Comparison of ENCODE assay signal across 22 cellular contexts in the genomic region with DNA sequence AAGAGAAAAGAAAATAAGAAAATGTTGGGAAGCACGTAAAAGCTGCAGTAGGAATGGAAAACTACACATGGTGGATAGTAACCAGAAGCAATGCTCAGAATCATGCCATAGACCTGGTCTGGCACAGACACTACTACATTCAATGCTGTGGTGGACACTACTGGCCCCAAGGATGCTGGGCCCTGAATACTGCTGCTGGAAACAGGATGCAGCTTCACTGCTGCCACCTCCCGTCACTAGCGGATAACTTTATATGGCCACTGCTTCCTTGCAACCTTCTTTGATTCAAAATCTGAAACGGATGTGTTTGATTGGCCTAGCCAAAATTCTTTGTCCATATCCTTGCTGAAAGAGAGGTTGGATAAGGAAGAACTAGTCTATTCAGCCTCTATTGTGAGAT. TPM values are rescaled to one million over a fixed set of nuclear protein-coding genes. Genes with fewer than 3 reads are reported as not detected.
A peak's percentile ranks its signal among the peaks of the same experiment; 100 is the strongest.
DNase-seq lines count a peak whose midpoint lies in the region; ATAC-seq and TF ChIP-seq lines count a peak whose summit lies in the region.
"Had no signal": no experiment of that assay in that cellular context is flagged by ENCODE, and none has a peak within 500 bp of the region (broad histone marks: within the 10 kb centered on the region; RNA-seq: fewer than 3 reads in every experiment).

No MANE protein-coding gene starts in this region.

- no peaks in the 10 kb centered on the region for H3K27me3 ChIP-seq in brain microvascular endothelial cell (replicated peaks)
- no peaks in the 10 kb centered on the region for H3K27me3 ChIP-seq in effector memory CD4-positive, alpha-beta T cell (replicated peaks; ENCODE audit: control insufficient read depth, insufficient read depth, low read length, poor library complexity, severe bottlenecking)
- H3K27me3 ChIP-seq: esophagus squamous epithelium, spleen had no signal

- in situ Hi-C loops in brain microvascular endothelial cell (cut with HindIII; ENCODE audit: low pct_ligation_motif_present, low sequenced_read_pairs): no loop called here

- H3K36me3 ChIP-seq in brain microvascular endothelial cell (replicated peaks): no peaks in the 10 kb centered on the region
- H3K36me3 ChIP-seq in mucosa of descending colon (ENCODE audit: low read depth): no peaks in the 10 kb centered on the region
- H3K36me3 ChIP-seq in effector memory CD4-positive, alpha-beta T cell (ENCODE audit: control insufficient read depth, insufficient read depth, low read length): no peaks in the 10 kb centered on the region
- H3K36me3 ChIP-seq: esophagus squamous epithelium, spleen had no signal

- H3K4me1 ChIP-seq in mucosa of descending colon (ENCODE audit: low read depth): no peaks in the 10 kb centered on the region
- no peaks in the 10 kb centered on the region for H3K4me1 ChIP-seq in effector memory CD4-positive, alpha-beta T cell (ENCODE audit: control insufficient read depth, insufficient read depth, low read length, poor library complexity, severe bottlenecking)

- no peaks in the 10 kb centered on the region for H3K9me3 ChIP-seq in mucosa of descending colon
- no peaks in the 10 kb centered on the region for H3K9me3 ChIP-seq in effector memory CD4-positive, alpha-beta T cell (ENCODE audit: control insufficient read depth, low read length)
- H3K9me3 ChIP-seq: esophagus squamous epithelium, spleen had no signal

- DNase-seq in AG10803 (ENCODE audit: low read depth): peak; percentile 7
- DNase-seq in HT-29 (ENCODE audit: low spot score): peak; percentile 42
- peak; percentile 18 for DNase-seq in brain microvascular endothelial cell
- DNase-seq in mucosa of descending colon: no peak
- DNase-seq in effector memory CD4-positive, alpha-beta T cell: no peak
- DNase-seq in NCI-H748 (lab: John Stamatoyannopoulos, UW; ENCODE audit: unreplicated experiment): no peak
- DNase-seq in stimulated activated naive CD4-positive, alpha-beta T cell (lab: John Stamatoyannopoulos, UW): no peak
- DNase-seq: activated CD4-positive, alpha-beta T cell treated with anti-CD3 and anti-CD28 coated beads, Interleukin-2, amount 10 ng/mL, durations not matched to agents 24 days and 14 days; activated CD8-positive, alpha-beta memory T cell treated with anti-CD3 and anti-CD28 coated beads, Interleukin-2, amount 10 ng/mL, durations not matched to agents 7 days and 5 days; CD4-positive, CD25-positive, alpha-beta regulatory T cell; effector memory CD8-positive, alpha-beta T cell; esophagus squamous epithelium; GF-D8; HCEC 1CT; kidney; mammary epithelial cell; NCI-H146; PC-3; SIG-M5; spleen; stimulated activated CD4-positive, alpha-beta T cell treated with anti-CD3 and anti-CD28 coated beads, Interleukin-4, amount 100 ng/mL, for 24 hours; T-helper 1 cell had no signal

- H3K4me3 ChIP-seq in AG10803 (ENCODE audit: low read length) (no peak overlapping the region), brain microvascular endothelial cell (ENCODE audit: low read depth, low read length) (no peak overlapping the region), mucosa of descending colon (no peak overlapping the region)
- no peak overlapping the region for H3K4me3 ChIP-seq in effector memory CD4-positive, alpha-beta T cell (ENCODE audit: insufficient read depth, low read depth, low read length, poor library complexity, severe bottlenecking)
- H3K4me3 ChIP-seq: esophagus squamous epithelium, spleen had no signal

- no peak for TF ChIP-seq CTCF in AG10803 (conservative IDR thresholded peaks at IDR 0.05; ENCODE audit: low read length)
- peak; percentile 37 for TF ChIP-seq CTCF in brain microvascular endothelial cell (IDR thresholded peaks at IDR 0.05; ENCODE audit: low read depth, low read length, missing control alignments)
- no peak for TF ChIP-seq CTCF in mucosa of descending colon (IDR thresholded peaks at IDR 0.05)

- intact Hi-C loops in mucosa of descending colon (cut with DNase I, micrococcal nuclease): no loop called here

- H3K27ac ChIP-seq in brain microvascular endothelial cell: no peak overlapping the region
- no peak overlapping the region for H3K27ac ChIP-seq in effector memory CD4-positive, alpha-beta T cell (ENCODE audit: insufficient read depth, low read length, poor library complexity, severe bottlenecking)
- H3K27ac ChIP-seq: esophagus squamous epithelium, spleen had no signal

- peak; percentile 46 for ATAC-seq in mucosa of descending colon
- ATAC-seq: activated CD8-positive, alpha-beta memory T cell treated with anti-CD3 and anti-CD28 coated beads, Interleukin-2, amount 10 ng/mL, durations not matched to agents 7 days and 5 days; effector memory CD8-positive, alpha-beta T cell; PC-3 had no signal

RNA-seq across cellular contexts. Expression of a gene that starts 30.7 kb away (rescaled TPM):
- total RNA-seq in HT-29 (2014; rRNA removed; shearing (Covaris generic)): 46.3 and 47.4 TPM in 2 replicates
- total RNA-seq in mucosa of descending colon: 100 to 1,000 TPM in 2 of 3 donors, 10 to 100 TPM in 1; 91.6 to 207 (median 102) TPM

RNA-seq across cellular contexts. Expression of a gene that starts 41.7 kb away (rescaled TPM):
- total RNA-seq in HT-29 (2014; rRNA removed; shearing (Covaris generic)): 14.1 and 16.7 TPM in 2 replicates
- total RNA-seq in mucosa of descending colon: 10 to 100 TPM; 25.7 to 40.9 (median 31.1) TPM

Comparison
In these comparisons a context has a peak if more than half of its experiments do, and no peak if none do; other contexts are left out.
1. DNase-seq: peak in AG10803 (single experiment), HT-29 (single experiment) and brain microvascular endothelial cell (single experiment); none in mucosa of descending colon (0 of 3), effector memory CD4-positive, alpha-beta T cell (0 of 3), NCI-H748 (single experiment) and stimulated activated naive CD4-positive, alpha-beta T cell (0 of 6).